ENCODE assay signal across 1 cellular context in genomic region chr21:34046917-34047316, GRCh38.
TF ChIP-seq lines count a peak whose summit lies in the region.

No MANE protein-coding gene starts in this region.

TF ChIP-seq in HepG2, 621 proteins besides CTCF, POLR2A, EP300 and RAD21:
- TF ChIP-seq NFATC3 (CRISPR knock-in tag; IDR thresholded peaks at IDR 0.05) (no peak), ZNF768 (CRISPR knock-in tag; IDR thresholded peaks at IDR 0.05) (no peak), ETV6 (CRISPR knock-in tag; conservative IDR thresholded peaks at IDR 0.05) (no peak), FOXO4 (CRISPR knock-in tag; conservative IDR thresholded peaks at IDR 0.05) (no peak), CSRNP2 (CRISPR knock-in tag; conservative IDR thresholded peaks at IDR 0.05; ENCODE audit: low read depth) (no peak), NPAS2 (CRISPR knock-in tag; IDR thresholded peaks at IDR 0.05; ENCODE audit: borderline replicate concordance) (no peak), HOXD1 (CRISPR knock-in tag; IDR thresholded peaks at IDR 0.05) (no peak), CENPBD1 (CRISPR knock-in tag; IDR thresholded peaks at IDR 0.05; ENCODE audit: borderline replicate concordance, low read depth) (no peak), PBX2 (CRISPR knock-in tag; IDR thresholded peaks at IDR 0.05) (no peak), HMGA1 (CRISPR knock-in tag; conservative IDR thresholded peaks at IDR 0.05) (no peak), CEBPZ (IDR thresholded peaks at IDR 0.05; ENCODE audit: low read length) (no peak), ASH2L (IDR thresholded peaks at IDR 0.05; ENCODE audit: insufficient read length, low read depth, low read length) (no peak), TARDBP (CRISPR knock-in tag; IDR thresholded peaks at IDR 0.05) (no peak), HOXA3 (CRISPR knock-in tag; IDR thresholded peaks at IDR 0.05) (no peak), PPARG (CRISPR knock-in tag; conservative IDR thresholded peaks at IDR 0.05) (no peak), GMEB2 (CRISPR knock-in tag; IDR thresholded peaks at IDR 0.05; ENCODE audit: low read depth) (no peak), HDAC1 (CRISPR knock-in tag; IDR thresholded peaks at IDR 0.05) (no peak), ZNF484 (CRISPR knock-in tag; IDR thresholded peaks at IDR 0.05; ENCODE audit: borderline replicate concordance, low read depth) (no peak), CBFB (CRISPR knock-in tag; IDR thresholded peaks at IDR 0.05) (no peak), ELF1 (CRISPR knock-in tag; IDR thresholded peaks at IDR 0.05) (no peak)
